ENCODE assay signal across 17 cellular contexts in the genomic region with DNA sequence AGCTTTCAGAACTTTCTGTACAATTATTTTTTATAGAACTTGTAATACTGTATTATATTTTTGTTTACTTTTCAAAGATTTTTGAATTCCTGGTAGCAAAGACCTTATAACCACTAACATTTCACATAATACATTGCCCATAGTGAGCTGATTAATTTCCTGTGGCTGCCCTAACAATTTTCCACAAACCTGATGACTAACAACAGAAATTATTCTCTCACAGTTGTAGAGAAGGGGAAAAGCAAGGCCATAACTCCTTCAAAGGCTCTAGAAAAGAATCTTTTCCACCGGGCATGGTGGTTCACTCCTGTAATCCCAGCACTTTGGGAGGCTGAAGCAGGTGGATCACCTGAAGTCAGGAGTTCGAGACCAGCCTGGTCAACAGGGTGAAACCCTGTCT. TPM values are rescaled to one million over a fixed set of nuclear protein-coding genes. Genes with fewer than 3 reads are reported as not detected.
DNase-seq lines count a peak whose midpoint lies in the region; TF ChIP-seq lines count a peak whose summit lies in the region.
"Had no signal": no experiment of that assay in that cellular context is flagged by ENCODE, and none has a peak within 500 bp of the region (broad histone marks: within the 10 kb centered on the region; RNA-seq: fewer than 3 reads in every experiment).

No MANE protein-coding gene starts in this region.

- no peak overlapping the region for H3K4me3 ChIP-seq in breast epithelium
- no peak overlapping the region for H3K4me3 ChIP-seq in fibroblast of the aortic adventitia (ENCODE audit: low read depth, low read length)
- H3K4me3 ChIP-seq in ovary = no peak overlapping the region
- H3K4me3 ChIP-seq: BLaER1, esophagus muscularis mucosa had no signal

- no TSS peak for BruUV-seq in MCF 10A (replicated peaks; lab: Mats Ljungman, UMichigan)

- no peak for DNase-seq in MCF 10A (ENCODE audit: unreplicated experiment)
- no peak for DNase-seq in breast epithelium (ENCODE audit: low spot score in 2 of 2)
- peak; percentile 87 for DNase-seq in amniotic epithelial cell (ENCODE audit: low read depth)
- DNase-seq in fibroblast of the aortic adventitia (ENCODE audit: low read depth) = peak; percentile 55
- DNase-seq in stromal cell of bone marrow (ENCODE audit: low read depth) = peak; percentile 64
- no peak for DNase-seq in stimulated activated CD4-positive, alpha-beta T cell treated with anti-CD3 and anti-CD28 coated beads, Interleukin-12 subunit alpha, Interleukin-12 subunit beta, amount 100 ng/mL, for 4 hours
- no peak for DNase-seq in NCI-H1105 (lab: John Stamatoyannopoulos, UW)
- DNase-seq in ovary = no peak
- DNase-seq: activated CD8-positive, alpha-beta memory T cell treated with anti-CD3 and anti-CD28 coated beads for 24 hours; DMS79 treated with DMSO at 0.1 percent for 48 hours; MV-4-11; stimulated activated CD4-positive, alpha-beta T cell treated with anti-CD3 and anti-CD28 coated beads, Interleukin-2, amount 100 ng/mL, for 48 hours; stimulated activated naive CD4-positive, alpha-beta T cell treated with Interleukin-2 at 50 U/mL for 16 hours had no signal

- H3K27ac ChIP-seq in breast epithelium = no peak overlapping the region
- H3K27ac ChIP-seq in ovary = no peak overlapping the region
- H3K27ac ChIP-seq: BLaER1, esophagus muscularis mucosa had no signal

- POLR2A ChIA-PET in MCF 10A (lab: Yijun Ruan, JAX) = interaction anchor here (0.5 kb wide), 1 partner anchor 20 kb away, joined by 3 read pairs; no protein-coding TSS in a partner anchor

- TF ChIP-seq POLR2A in breast epithelium (IDR thresholded peaks at IDR 0.05) (no peak), ovary (IDR thresholded peaks at IDR 0.05) (no peak)

- H3K36me3 ChIP-seq in breast epithelium (no peaks in the 10 kb centered on the region), ovary (no peaks in the 10 kb centered on the region)
- H3K36me3 ChIP-seq: esophagus muscularis mucosa had no signal

- H3K4me1 Mint-ChIP-seq in MCF 10A (ENCODE audit: insufficient read depth, unreplicated experiment) = peaks cover 4% of the 10 kb centered on the region
- H3K4me1 Mint-ChIP-seq: mesothelial cell of epicardium had no signal

- H3K9me3 Mint-ChIP-seq in MCF 10A (ENCODE audit: unreplicated experiment) = peaks cover 33% of the 10 kb centered on the region

- H3K27ac Mint-ChIP-seq in MCF 10A (ENCODE audit: low read depth, unreplicated experiment) = peak overlapping the region; percentile 39
- H3K27ac Mint-ChIP-seq: mesothelial cell of epicardium, progenitor cell of endocrine pancreas had no signal

- H3K9me3 ChIP-seq in breast epithelium = peaks cover 18 to 19% of the 10 kb centered on the region in 2 donors
- no peaks in the 10 kb centered on the region for H3K9me3 ChIP-seq in ovary

- CTCF ChIA-PET in MCF 10A (lab: Yijun Ruan, JAX) = no interaction called here

- H3K4me3 Mint-ChIP-seq in MCF 10A (ENCODE audit: unreplicated experiment) = no peak overlapping the region
- H3K4me3 Mint-ChIP-seq: mesothelial cell of epicardium had no signal

- TF ChIP-seq EP300 in ovary (IDR thresholded peaks at IDR 0.05) = no peak

- intact Hi-C loops in MCF 10A (cut with micrococcal nuclease) (no loop called here), breast epithelium (cut with DNase I; ENCODE audit: low total_unique reads) (no loop called here), ovary (cut with DNase I) (no loop called here)

- H3K27me3 ChIP-seq in breast epithelium (no peaks in the 10 kb centered on the region), ovary (no peaks in the 10 kb centered on the region)
- H3K27me3 ChIP-seq: BLaER1, esophagus muscularis mucosa had no signal

- no peak for TF ChIP-seq CTCF in MCF 10A (IDR thresholded peaks at IDR 0.05; ENCODE audit: unreplicated experiment)
- no peak for TF ChIP-seq CTCF in breast epithelium (IDR thresholded peaks at IDR 0.05)
- no peak for TF ChIP-seq CTCF in fibroblast of the aortic adventitia (IDR thresholded peaks at IDR 0.05; ENCODE audit: insufficient read depth, low read length)
- no peak for TF ChIP-seq CTCF in ovary (IDR thresholded peaks at IDR 0.05)

- no peaks in the 10 kb centered on the region for H3K27me3 Mint-ChIP-seq in MCF 10A (ENCODE audit: insufficient read depth, unreplicated experiment)
- H3K27me3 Mint-ChIP-seq: progenitor cell of endocrine pancreas had no signal

- H3K36me3 Mint-ChIP-seq in MCF 10A (ENCODE audit: insufficient read depth, unreplicated experiment) = no peaks in the 10 kb centered on the region

- WGBS in ovary, 3 donors = 41 to 57% (median 43%) methylated on average over 2 of the region's 2 CpGs

- H3K4me1 ChIP-seq in breast epithelium = no peaks in the 10 kb centered on the region
- H3K4me1 ChIP-seq in ovary (ENCODE audit: insufficient read depth) = peaks cover 3% of the 10 kb centered on the region
- H3K4me1 ChIP-seq: BLaER1 had no signal

RNA-seq across cellular contexts. Expression of gene KLF12, which starts 19.1 kb away (rescaled TPM):
- total RNA-seq in MCF 10A (2022) (7.2 and 10.0 TPM in 2 replicates), breast epithelium (10 to 100 TPM in 1 of 3 donors, 1 to 10 TPM in 2; 8.5 to 13.6 (median 9.8) TPM), fibroblast of the aortic adventitia (ENCODE audit: low replicate concordance) (10.6 and 28.7 TPM in 2 replicates), ovary (10 to 100 TPM in 5 of 7 donors, 1 to 10 TPM in 2; 8.2 to 22.1 (median 16.3) TPM)
- polyA plus RNA-seq in ovary = 1 to 10 TPM; 3.6 to 8.7 TPM

Comparison
In these comparisons a context has a peak if more than half of its experiments do, and no peak if none do; other contexts are left out.
1. DNase-seq: peak in amniotic epithelial cell (single experiment), fibroblast of the aortic adventitia (single experiment) and stromal cell of bone marrow (single experiment); none in MCF 10A (single experiment), breast epithelium (0 of 2), stimulated activated CD4-positive, alpha-beta T cell treated with anti-CD3 and anti-CD28 coated beads, Interleukin-12 subunit alpha, Interleukin-12 subunit beta, amount 100 ng/mL, for 4 hours (single experiment), NCI-H1105 (single experiment) and ovary (0 of 5).